ENCODE assay signal across 19 cellular contexts in genomic region chr11:120424185-120424969, GRCh38.
A peak's percentile ranks its signal among the peaks of the same experiment; 100 is the strongest.
DNase-seq lines count a peak whose midpoint lies in the region; ATAC-seq, FAIRE-seq and TF ChIP-seq lines count a peak whose summit lies in the region.
"Had no signal": no experiment of that assay in that cellular context is flagged by ENCODE, and none has a peak within 500 bp of the region (broad histone marks: within the 10 kb centered on the region; RNA-seq: fewer than 3 reads in every experiment).

No MANE protein-coding gene starts in this region.

- CTCF ChIA-PET in endothelial cell of umbilical vein (lab: Charles Lee) = interaction anchor here (1.0 to 2.4 kb wide), 4 partner anchors 23 to 89 kb away, joined by 3 to 9 read pairs (median 5); partner anchors contain the start of gene ARHGEF12

- peaks cover 3% of the 10 kb centered on the region for H3F3A ChIP-seq in neural progenitor cell (ENCODE audit: low read depth)

- H3K27me3 ChIP-seq in endothelial cell of umbilical vein (ENCODE audit: control insufficient read depth in 2 of 2, insufficient read depth in 2 of 2, low read length in 2 of 2) = no peaks in the 10 kb centered on the region
- H3K27me3 ChIP-seq in osteoblast (ENCODE audit: insufficient read depth, low read length) = no peaks in the 10 kb centered on the region
- H3K27me3 ChIP-seq in neural progenitor cell = no peaks in the 10 kb centered on the region
- H3K27me3 ChIP-seq: ovary had no signal

- dilution Hi-C loops in endothelial cell of umbilical vein (cut with MboI; ENCODE audit: extremely low pct_ligation_motif_present, low sequenced_read_pairs) = no loop called here

- H3K4me1 Mint-ChIP-seq in neural progenitor cell = no peaks in the 10 kb centered on the region

- no peak overlapping the region for H2AFZ ChIP-seq in endothelial cell of umbilical vein (ENCODE audit: low read depth, low read length)
- no peak overlapping the region for H2AFZ ChIP-seq in osteoblast (ENCODE audit: low read length)
- no peak overlapping the region for H2AFZ ChIP-seq in neural progenitor cell (replicated peaks)

- no peaks in the 10 kb centered on the region for H3K9me1 ChIP-seq in endothelial cell of umbilical vein (replicated peaks; ENCODE audit: control insufficient read depth, extremely low read depth, insufficient read depth, low read length)

- H3K27ac Mint-ChIP-seq in neural progenitor cell = no peak overlapping the region

- H4K20me1 ChIP-seq in endothelial cell of umbilical vein (replicated peaks; ENCODE audit: control insufficient read depth, extremely low read depth, insufficient read depth, low read length) (peaks cover 2% of the 10 kb centered on the region), osteoblast (ENCODE audit: insufficient read depth, low read length) (no peaks in the 10 kb centered on the region), neural progenitor cell (ENCODE audit: low read depth) (no peaks in the 10 kb centered on the region)

- FAIRE-seq in RCC 7860 (lab: Jason Lieb, UNC) = peak; percentile 46
- FAIRE-seq in endothelial cell of umbilical vein (lab: Jason Lieb, UNC) = no peak
- FAIRE-seq: D721Med had no signal

- no peak overlapping the region for H3K4me3 ChIP-seq in endothelial cell of umbilical vein (replicated peaks in 1 of 3; ENCODE audit: insufficient read depth in 1 of 3, low read depth in 1 of 3, low read length in 3 of 3)
- H3K4me3 ChIP-seq in osteoblast (ENCODE audit: insufficient read depth, low read length) = no peak overlapping the region
- H3K4me3 ChIP-seq in neural progenitor cell = no peak overlapping the region
- H3K4me3 ChIP-seq: lower lobe of right lung, ovary had no signal

- no peaks in the 10 kb centered on the region for H3K9me3 Mint-ChIP-seq in neural progenitor cell

- H3K4me1 ChIP-seq in endothelial cell of umbilical vein (ENCODE audit: control insufficient read depth, extremely low read depth, insufficient read depth, low read length) (peaks cover 16% of the 10 kb centered on the region), osteoblast (ENCODE audit: insufficient read depth, low read length) (peaks cover under 1% of the 10 kb centered on the region), neural progenitor cell (no peaks in the 10 kb centered on the region)

- no peak overlapping the region for H3K9ac ChIP-seq in endothelial cell of umbilical vein (replicated peaks; ENCODE audit: extremely low read depth, insufficient read depth, low read length)
- no peak overlapping the region for H3K9ac ChIP-seq in neural progenitor cell

- POLR2A ChIA-PET in endothelial cell of umbilical vein (lab: Charles Lee) = interaction anchor here (0.7 kb wide), 1 partner anchor 10 kb away, joined by 4 read pairs; no protein-coding TSS in a partner anchor

- no peak for TF ChIP-seq CTCF in endothelial cell of umbilical vein (IDR thresholded peaks at IDR 0.05; ENCODE audit: extremely low read depth in 1 of 2, insufficient read depth in 1 of 2, low read depth in 1 of 2, low read length in 2 of 2)
- TF ChIP-seq CTCF in osteoblast (IDR thresholded peaks at IDR 0.05; ENCODE audit: extremely low read depth, low read depth, low read length) = no peak
- no peak for TF ChIP-seq CTCF in neural progenitor cell (IDR thresholded peaks at IDR 0.05)

- DNase-seq in HCEC 1CT (peak; percentile 30), RCC 7860 (ENCODE audit: low spot score) (no peak), endothelial cell of umbilical vein (ENCODE audit: low read depth, low spot score) (peak; percentile 34), osteoblast (ENCODE audit: insufficient read length, low spot score, missing footprints) (no peak), NCI-H187 (lab: John Stamatoyannopoulos, UW) (no peak), neural progenitor cell (ENCODE audit: low spot score) (no peak)
- DNase-seq: activated CD4-positive, alpha-beta T cell treated with anti-CD3 and anti-CD28 coated beads, Interleukin-2, amount 50 U/mL, for 1 hour; activated CD8-positive, alpha-beta memory T cell treated with anti-CD3 and anti-CD28 coated beads, Interleukin-2, amount 50 U/mL, for 4 hours; activated gamma-delta T cell; effector CD8-positive, alpha-beta T cell; H7; lower lobe of right lung; NCI-H1694; ovary; stimulated activated CD4-positive, alpha-beta T cell treated with anti-CD3 and anti-CD28 coated beads, Interleukin-4, amount 100 ng/mL, for 24 hours had no signal

- H3K36me3 ChIP-seq in endothelial cell of umbilical vein (ENCODE audit: control insufficient read depth in 2 of 2, extremely low read depth in 1 of 2, insufficient read depth in 2 of 2, low read length in 2 of 2) = peaks cover 2% of the 10 kb centered on the region in 2 experiments
- peaks cover 25% of the 10 kb centered on the region for H3K36me3 ChIP-seq in osteoblast (ENCODE audit: insufficient read depth, low read length)
- H3K36me3 ChIP-seq in neural progenitor cell = no peaks in the 10 kb centered on the region
- H3K36me3 ChIP-seq: ovary had no signal

- H3K9me3 ChIP-seq in endothelial cell of umbilical vein (replicated peaks; ENCODE audit: control insufficient read depth, insufficient read depth, low read length) (no peaks in the 10 kb centered on the region), osteoblast (ENCODE audit: low read depth, low read length) (no peaks in the 10 kb centered on the region), neural progenitor cell (ENCODE audit: low read depth) (no peaks in the 10 kb centered on the region)
- H3K9me3 ChIP-seq: lower lobe of right lung, ovary had no signal

- no TSS peak for BruUV-seq in endothelial cell of umbilical vein (replicated peaks; lab: Mats Ljungman, UMichigan)

- peaks cover 2% of the 10 kb centered on the region for H3K36me3 Mint-ChIP-seq in neural progenitor cell

- no peak for TF ChIP-seq POLR2A in endothelial cell of umbilical vein (IDR thresholded peaks at IDR 0.05; ENCODE audit: low read depth, low read length)

- ATAC-seq in GM21723 (IDR thresholded peaks at IDR 0.05; ENCODE audit: unreplicated experiment) (no peak), HG03457 (IDR thresholded peaks at IDR 0.05; ENCODE audit: unreplicated experiment) (no peak)
- ATAC-seq: lower lobe of right lung had no signal

- H3K27ac ChIP-seq in endothelial cell of umbilical vein (ENCODE audit: insufficient read depth, low read depth, low read length) (no peak overlapping the region), osteoblast (ENCODE audit: low read depth, low read length) (peak overlapping the region; percentile 34), neural progenitor cell (no peak overlapping the region)
- H3K27ac ChIP-seq: lower lobe of right lung, ovary had no signal

- peaks cover 4% of the 10 kb centered on the region for H3K79me2 ChIP-seq in endothelial cell of umbilical vein (ENCODE audit: control insufficient read depth, insufficient read depth, low read length)
- peaks cover 20% of the 10 kb centered on the region for H3K79me2 ChIP-seq in osteoblast (ENCODE audit: insufficient read depth, low read length)
- H3K79me2 ChIP-seq in neural progenitor cell (ENCODE audit: low read depth) = no peaks in the 10 kb centered on the region

- H3K4me3 Mint-ChIP-seq in neural progenitor cell = no peak overlapping the region
- H3K4me3 Mint-ChIP-seq: B cell had no signal

- peak overlapping the region; percentile 19 for H3K4me2 ChIP-seq in endothelial cell of umbilical vein (ENCODE audit: insufficient read depth, low read length)
- H3K4me2 ChIP-seq in osteoblast (ENCODE audit: insufficient read depth, low read length) = no peak overlapping the region
- no peak overlapping the region for H3K4me2 ChIP-seq in neural progenitor cell

- no peaks in the 10 kb centered on the region for H3K27me3 Mint-ChIP-seq in neural progenitor cell (ENCODE audit: insufficient read depth, low read depth)
- H3K27me3 Mint-ChIP-seq: B cell had no signal

- intact Hi-C loops in endothelial cell of umbilical vein (cut with micrococcal nuclease) = loop anchor here (2.0 kb wide), 1 partner anchor 34 kb away; no protein-coding TSS in a partner anchor

TF ChIP-seq in endothelial cell of umbilical vein, 7 proteins besides CTCF, POLR2A, EP300 and RAD21:
- peak; percentile 65 for TF ChIP-seq FOS (IDR thresholded peaks at IDR 0.05; ENCODE audit: borderline replicate concordance, insufficient read depth, low read length)
- no peak for TF ChIP-seq POLR2AphosphoS5 (IDR thresholded peaks at IDR 0.05; ENCODE audit: insufficient read depth, low read depth, low read length)
- no peak for TF ChIP-seq MYC (IDR thresholded peaks at IDR 0.05; ENCODE audit: low read depth, low read length)
- TF ChIP-seq JUN (IDR thresholded peaks at IDR 0.05; ENCODE audit: borderline replicate concordance, insufficient read depth, insufficient read length, low read depth) = peak; percentile 37
- TF ChIP-seq MAX (IDR thresholded peaks at IDR 0.05; ENCODE audit: insufficient read depth, insufficient read length) = no peak
- TF ChIP-seq GATA2 (IDR thresholded peaks at IDR 0.05; ENCODE audit: insufficient read depth, insufficient read length, low read depth, low read length) = no peak
- TF ChIP-seq EZH2 (IDR thresholded peaks at IDR 0.05; ENCODE audit: borderline replicate concordance, low read depth, low read length, severe bottlenecking) = no peak

Comparison
In these comparisons a context has a peak if more than half of its experiments do, and no peak if none do; other contexts are left out.
1. DNase-seq: peak in HCEC 1CT (single experiment) and endothelial cell of umbilical vein (single experiment); none in RCC 7860 (single experiment), osteoblast (single experiment), NCI-H187 (0 of 2) and neural progenitor cell (single experiment).